In the genomic region with DNA sequence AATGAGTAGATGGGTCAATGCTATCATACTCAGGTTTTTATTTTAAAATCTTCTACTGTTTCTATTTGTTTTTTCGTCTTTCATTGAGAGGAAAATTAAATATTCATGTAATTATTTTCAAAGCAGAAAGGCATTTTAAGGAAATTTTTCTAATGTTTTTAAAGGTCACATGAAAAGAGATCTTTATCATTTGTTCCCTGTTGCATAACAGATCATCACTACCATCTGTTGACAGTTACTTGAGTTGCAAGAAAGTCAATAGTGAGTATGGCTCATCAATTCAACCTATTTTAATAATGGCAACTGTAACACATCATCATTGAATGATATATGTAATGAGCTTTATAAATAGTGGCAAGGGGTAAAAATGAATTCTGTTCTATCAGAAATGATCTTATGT, we compare ENCODE assay signal across 30 cellular contexts.
"Had no signal": no experiment of that assay in that cellular context is flagged by ENCODE, and none has a peak within 500 bp of the region (broad histone marks: within the 10 kb centered on the region; RNA-seq: fewer than 3 reads in every experiment).

No MANE protein-coding gene starts in this region.

- H3K36me3 Mint-ChIP-seq: stimulated activated effector memory CD8-positive, alpha-beta T cell treated with anti-CD3 and anti-CD28 coated beads, Interleukin-12 subunit alpha, Interleukin-12 subunit beta, amount 100 ng/mL, for 72 hours; type B pancreatic cell had no signal

- H3K27me3 ChIP-seq: breast epithelium, gastroesophageal sphincter, hepatocyte, ovary, uterus had no signal

- DNase-seq: activated CD4-positive, alpha-beta T cell treated with anti-CD3 and anti-CD28 coated beads for 48 hours; activated CD4-positive, alpha-beta T cell treated with anti-CD3 and anti-CD28 coated beads, Interleukin-2, amount 50 U/mL, for 48 hours; activated CD8-positive, alpha-beta memory T cell treated with anti-CD3 and anti-CD28 coated beads, Interleukin-2, amount 50 U/mL, for 48 hours; activated gamma-delta T cell treated with Interleukin-2 at 50 U/mL for 16 hours; activated naive CD8-positive, alpha-beta T cell treated with anti-CD3 and anti-CD28 coated beads, Interleukin-2, amount 50 U/mL, for 24 hours; activated T-cell treated with anti-CD3 and anti-CD28 coated beads, Interleukin-2, amount 50 U/mL, for 24 hours; central memory CD4-positive, alpha-beta T cell; endodermal cell; left cardiac atrium; left ventricle myocardium superior; mammary epithelial cell; nephron progenitor cell; ovary; stimulated activated CD4-positive, alpha-beta T cell treated with anti-CD3 and anti-CD28 coated beads, Interleukin-4, amount 100 ng/mL, for 24 hours; T-helper 9 cell; uterus; WERI-Rb-1 had no signal

- H3K4me3 ChIP-seq: breast epithelium, gastroesophageal sphincter, hepatocyte, ovary, skin epidermis, uterus had no signal

- H3K4me1 ChIP-seq: breast epithelium, gastroesophageal sphincter, uterus had no signal

- H3K4me3 Mint-ChIP-seq: activated naive CD4-positive, alpha-beta T cell treated with anti-CD3 and anti-CD28 coated beads, Interleukin-2, amount 50 U/mL, for 24 hours; activated naive CD8-positive, alpha-beta T cell treated with anti-CD3 and anti-CD28 coated beads, Interleukin-2, amount 50 U/mL, for 24 hours; activated T-cell treated with anti-CD3 and anti-CD28 coated beads, Interleukin-2, amount 50 U/mL, for 24 hours; dendritic cell treated with granulocyte-macrophage colony-stimulating factor and Interleukin-4, amounts not matched to agents 40 ng/mL and 50 ng/mL, for 4 days; endodermal cell; nephron progenitor cell; stimulated activated effector memory CD8-positive, alpha-beta T cell treated with anti-CD3 and anti-CD28 coated beads, Interleukin-12 subunit alpha, Interleukin-12 subunit beta, amount 100 ng/mL, for 72 hours; stimulated activated naive CD8-positive, alpha-beta T cell treated with anti-CD3 and anti-CD28 coated beads, Interleukin-15, Interleukin-2, amounts not matched to agents 100 ng/mL and 50 ng/mL, for 24 hours; type B pancreatic cell had no signal

- H3K27me3 Mint-ChIP-seq: activated naive CD4-positive, alpha-beta T cell treated with anti-CD3 and anti-CD28 coated beads, Interleukin-2, amount 50 U/mL, for 24 hours; activated naive CD8-positive, alpha-beta T cell treated with anti-CD3 and anti-CD28 coated beads, Interleukin-2, amount 50 U/mL, for 24 hours; activated T-cell treated with anti-CD3 and anti-CD28 coated beads, Interleukin-2, amount 50 U/mL, for 24 hours; dendritic cell treated with granulocyte-macrophage colony-stimulating factor and Interleukin-4, amounts not matched to agents 40 ng/mL and 50 ng/mL, for 4 days; progenitor cell of endocrine pancreas; stimulated activated naive CD8-positive, alpha-beta T cell treated with anti-CD3 and anti-CD28 coated beads, Interleukin-15, Interleukin-2, amounts not matched to agents 100 ng/mL and 50 ng/mL, for 24 hours; type B pancreatic cell had no signal

- H3K4me1 Mint-ChIP-seq: activated naive CD4-positive, alpha-beta T cell treated with anti-CD3 and anti-CD28 coated beads, Interleukin-2, amount 50 U/mL, for 24 hours; activated naive CD8-positive, alpha-beta T cell treated with anti-CD3 and anti-CD28 coated beads, Interleukin-2, amount 50 U/mL, for 24 hours; nephron progenitor cell; stimulated activated effector memory CD8-positive, alpha-beta T cell treated with anti-CD3 and anti-CD28 coated beads, Interleukin-12 subunit alpha, Interleukin-12 subunit beta, amount 100 ng/mL, for 72 hours had no signal

- H3K9me3 Mint-ChIP-seq: activated naive CD4-positive, alpha-beta T cell treated with anti-CD3 and anti-CD28 coated beads, Interleukin-2, amount 50 U/mL, for 24 hours; activated naive CD8-positive, alpha-beta T cell treated with anti-CD3 and anti-CD28 coated beads, Interleukin-2, amount 50 U/mL, for 24 hours; activated T-cell treated with anti-CD3 and anti-CD28 coated beads, Interleukin-2, amount 50 U/mL, for 24 hours; dendritic cell treated with granulocyte-macrophage colony-stimulating factor and Interleukin-4, amounts not matched to agents 40 ng/mL and 50 ng/mL, for 4 days; endodermal cell; nephron progenitor cell; stimulated activated effector memory CD8-positive, alpha-beta T cell treated with anti-CD3 and anti-CD28 coated beads, Interleukin-12 subunit alpha, Interleukin-12 subunit beta, amount 100 ng/mL, for 72 hours; stimulated activated naive CD8-positive, alpha-beta T cell treated with anti-CD3 and anti-CD28 coated beads, Interleukin-15, Interleukin-2, amounts not matched to agents 100 ng/mL and 50 ng/mL, for 24 hours; type B pancreatic cell had no signal

- H3K79me2 ChIP-seq: hepatocyte had no signal

- H3K9me3 ChIP-seq: breast epithelium, gastroesophageal sphincter, ovary, uterus had no signal

- H3K4me2 ChIP-seq: hepatocyte had no signal

- H3K27ac Mint-ChIP-seq: activated naive CD4-positive, alpha-beta T cell treated with anti-CD3 and anti-CD28 coated beads, Interleukin-2, amount 50 U/mL, for 24 hours; activated naive CD8-positive, alpha-beta T cell treated with anti-CD3 and anti-CD28 coated beads, Interleukin-2, amount 50 U/mL, for 24 hours; activated T-cell treated with anti-CD3 and anti-CD28 coated beads, Interleukin-2, amount 50 U/mL, for 24 hours; dendritic cell treated with granulocyte-macrophage colony-stimulating factor and Interleukin-4, amounts not matched to agents 40 ng/mL and 50 ng/mL, for 4 days; endodermal cell; nephron progenitor cell; progenitor cell of endocrine pancreas; stimulated activated effector memory CD8-positive, alpha-beta T cell treated with anti-CD3 and anti-CD28 coated beads, Interleukin-12 subunit alpha, Interleukin-12 subunit beta, amount 100 ng/mL, for 72 hours; stimulated activated naive CD8-positive, alpha-beta T cell treated with anti-CD3 and anti-CD28 coated beads, Interleukin-15, Interleukin-2, amounts not matched to agents 100 ng/mL and 50 ng/mL, for 24 hours; type B pancreatic cell had no signal

- H2AFZ ChIP-seq: hepatocyte had no signal

- H3K27ac ChIP-seq: breast epithelium, gastroesophageal sphincter, hepatocyte, ovary, skin epidermis, uterus, WERI-Rb-1 had no signal

- ATAC-seq: activated CD4-positive, CD25-positive, alpha-beta regulatory T cell treated with anti-CD3 and anti-CD28 coated beads, Interleukin-2, amount 50 U/mL, for 24 hours; activated naive CD8-positive, alpha-beta T cell treated with anti-CD3 and anti-CD28 coated beads, Interleukin-2, amount 50 U/mL, for 24 hours; esophagus mucosa; gastroesophageal sphincter; left cardiac atrium; left ventricle myocardium superior; sciatic nerve; stimulated activated effector memory CD8-positive, alpha-beta T cell treated with anti-CD3 and anti-CD28 coated beads, Interleukin-12 subunit alpha, Interleukin-12 subunit beta, amount 100 ng/mL, for 72 hours had no signal

- H3K36me3 ChIP-seq: breast epithelium, ovary, uterus, WERI-Rb-1 had no signal
